In the genomic region with DNA sequence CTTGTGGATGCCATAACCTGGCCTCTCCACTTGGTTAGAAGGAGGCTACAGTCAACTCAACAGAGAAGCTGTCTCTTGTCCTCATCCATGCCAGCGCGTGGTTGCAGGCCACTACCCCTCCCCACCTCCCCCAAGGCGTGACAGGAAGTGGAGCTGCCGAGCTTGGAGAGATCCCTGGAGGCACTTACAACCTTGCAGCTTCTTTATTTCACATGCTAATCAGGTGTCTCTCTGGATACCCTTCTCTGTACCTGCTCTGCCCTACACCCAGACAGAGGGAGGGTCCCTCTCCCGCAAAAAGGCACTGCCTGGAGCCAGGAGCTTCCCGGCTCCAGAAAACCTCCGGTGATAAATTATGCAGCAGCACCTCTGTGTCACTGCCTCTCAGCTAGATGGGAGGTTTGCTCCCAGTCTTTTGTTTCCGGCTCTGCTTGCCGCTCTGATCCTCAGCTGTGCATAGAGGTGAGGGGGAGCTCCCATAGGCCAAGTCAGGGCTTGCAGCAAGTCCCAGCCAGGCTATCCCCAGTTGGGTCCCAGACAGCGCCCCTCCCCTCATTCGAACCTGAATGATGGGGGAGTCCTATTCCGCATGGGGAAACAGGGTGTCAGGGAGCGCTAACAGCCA, we compare ENCODE assay signal across 14 cellular contexts. TPM values are rescaled to one million over a fixed set of nuclear protein-coding genes. Genes with fewer than 3 reads are reported as not detected.
DNase-seq lines count a peak whose midpoint lies in the region; ATAC-seq, FAIRE-seq and TF ChIP-seq lines count a peak whose summit lies in the region.
"Had no signal": no experiment of that assay in that cellular context is flagged by ENCODE, and none has a peak within 500 bp of the region (broad histone marks: within the 10 kb centered on the region; RNA-seq: fewer than 3 reads in every experiment).

No MANE protein-coding gene starts in this region.

- H3K4me1 ChIP-seq in osteoblast (ENCODE audit: insufficient read depth, low read length) = peaks cover 22% of the 10 kb centered on the region

- ATAC-seq in stimulated activated naive CD8-positive, alpha-beta T cell treated with anti-CD3 and anti-CD28 coated beads, Interleukin-15, Interleukin-2, amounts not matched to agents 100 U/mL and 50 U/mL, for 24 hours = no peak
- ATAC-seq in HG03175 (IDR thresholded peaks at IDR 0.05; ENCODE audit: unreplicated experiment) = no peak

- DNase-seq in HTR-8/SVneo (ENCODE audit: insufficient read length, low spot score) (peak; percentile 36), NCI-H69 (lab: John Stamatoyannopoulos, UW) (peak; percentile 95), epithelial cell of esophagus (ENCODE audit: low read depth) (peak; percentile 47), osteoblast (ENCODE audit: insufficient read length, low spot score, missing footprints) (no peak), T-helper 9 cell (no peak)
- no peak for DNase-seq in activated CD4-positive, alpha-beta T cell treated with anti-CD3 and anti-CD28 coated beads, Interleukin-2, amount 50 U/mL, for 48 hours
- no peak for DNase-seq in stimulated activated naive CD8-positive, alpha-beta T cell treated with anti-CD3 and anti-CD28 coated beads, Interleukin-15, Interleukin-2, amounts not matched to agents 100 U/mL and 50 U/mL, for 24 hours
- DNase-seq: DMS53, PC-9, small intestine had no signal

- no peaks in the 10 kb centered on the region for H3K9me3 ChIP-seq in osteoblast (ENCODE audit: low read depth, low read length)
- H3K9me3 ChIP-seq: esophagus muscularis mucosa, thoracic aorta had no signal

- H3K4me3 ChIP-seq in epithelial cell of esophagus (ENCODE audit: low read length) = peak overlapping the region; percentile 34
- H3K4me3 ChIP-seq in osteoblast (ENCODE audit: insufficient read depth, low read length) = no peak overlapping the region
- H3K4me3 ChIP-seq: esophagus muscularis mucosa, PC-9, thoracic aorta had no signal

- peak overlapping the region; percentile 27 for H3K4me2 ChIP-seq in osteoblast (ENCODE audit: insufficient read depth, low read length)
- H3K4me2 ChIP-seq: PC-9 had no signal

- no peak overlapping the region for H3K27ac ChIP-seq in osteoblast (ENCODE audit: low read depth, low read length)
- H3K27ac ChIP-seq: esophagus muscularis mucosa, PC-9, thoracic aorta had no signal

- TF ChIP-seq CTCF in epithelial cell of esophagus (IDR thresholded peaks at IDR 0.05; ENCODE audit: insufficient read depth, low read depth, low read length, missing control alignments) (no peak), osteoblast (IDR thresholded peaks at IDR 0.05; ENCODE audit: extremely low read depth, low read depth, low read length) (no peak)

- H3K36me3 ChIP-seq in osteoblast (ENCODE audit: insufficient read depth, low read length) = no peaks in the 10 kb centered on the region
- H3K36me3 ChIP-seq: esophagus muscularis mucosa, thoracic aorta had no signal

- peaks cover 4% of the 10 kb centered on the region for H3K27me3 ChIP-seq in osteoblast (ENCODE audit: insufficient read depth, low read length)

- H2AFZ ChIP-seq in osteoblast (ENCODE audit: low read length) = peak overlapping the region; percentile 38
- H2AFZ ChIP-seq: PC-9 had no signal

- H4K20me1 ChIP-seq in osteoblast (ENCODE audit: insufficient read depth, low read length) = no peaks in the 10 kb centered on the region

- FAIRE-seq in HTR-8/SVneo (lab: Jason Lieb, UNC) = no peak
- FAIRE-seq: GM19239, small intestine had no signal

- H3K79me2 ChIP-seq in osteoblast (ENCODE audit: insufficient read depth, low read length) = no peaks in the 10 kb centered on the region

RNA-seq across cellular contexts. Expression of a gene that starts 5.7 kb away (rescaled TPM):
- total RNA-seq in osteoblast = 1.5 and 2.2 TPM in 2 replicates

RNA-seq across cellular contexts. Expression of a gene that starts 23.9 kb away (rescaled TPM):
- 27.1 and 31.5 TPM in 2 replicates for total RNA-seq in osteoblast

Comparison
In these comparisons a context has a peak if more than half of its experiments do, and no peak if none do; other contexts are left out.
1. DNase-seq: peak in HTR-8/SVneo (single experiment), NCI-H69 (single experiment) and epithelial cell of esophagus (single experiment); none in osteoblast (single experiment), activated CD4-positive, alpha-beta T cell treated with anti-CD3 and anti-CD28 coated beads, Interleukin-2, amount 50 U/mL, for 48 hours (0 of 2), stimulated activated naive CD8-positive, alpha-beta T cell treated with anti-CD3 and anti-CD28 coated beads, Interleukin-15, Interleukin-2, amounts not matched to agents 100 U/mL and 50 U/mL, for 24 hours (single experiment) and T-helper 9 cell (single experiment).